Comparison of ENCODE assay signal across 24 cellular contexts in genomic region chr2:56287508-56287907, GRCh38.
DNase-seq lines count a peak whose midpoint lies in the region; ATAC-seq and TF ChIP-seq lines count a peak whose summit lies in the region.
"Had no signal": no experiment of that assay in that cellular context is flagged by ENCODE, and none has a peak within 500 bp of the region (broad histone marks: within the 10 kb centered on the region; RNA-seq: fewer than 3 reads in every experiment).

No MANE protein-coding gene starts in this region.

- peak overlapping the region; percentile 60 for H3K4me3 Mint-ChIP-seq in HFFc6
- H3K4me3 Mint-ChIP-seq in nephron progenitor cell: no peak overlapping the region
- H3K4me3 Mint-ChIP-seq in CD4-positive, alpha-beta T cell: no peak overlapping the region
- H3K4me3 Mint-ChIP-seq: activated CD4-positive, alpha-beta T cell treated with anti-CD3 and anti-CD28 coated beads, Interleukin-2, amount 10 ng/mL, durations not matched to agents 7 days and 5 days; activated naive CD4-positive, alpha-beta T cell treated with anti-CD3 and anti-CD28 coated beads for 36 hours; CD4-positive, alpha-beta memory T cell; endodermal cell had no signal

- H3K27me3 Mint-ChIP-seq in HFFc6 (ENCODE audit: insufficient read depth) (no peaks in the 10 kb centered on the region), nephron progenitor cell (ENCODE audit: low read depth, poor library complexity) (no peaks in the 10 kb centered on the region)
- no peaks in the 10 kb centered on the region for H3K27me3 Mint-ChIP-seq in CD4-positive, alpha-beta T cell
- H3K27me3 Mint-ChIP-seq: activated CD4-positive, alpha-beta T cell treated with anti-CD3 and anti-CD28 coated beads, Interleukin-2, amount 10 ng/mL, durations not matched to agents 7 days and 5 days; CD4-positive, alpha-beta memory T cell had no signal

- peaks cover 3% of the 10 kb centered on the region for H3K9me3 ChIP-seq in adipocyte (ENCODE audit: control insufficient read depth, low read length)
- no peaks in the 10 kb centered on the region for H3K9me3 ChIP-seq in CD4-positive, alpha-beta T cell (ENCODE audit: control insufficient read depth, low read length)
- H3K9me3 ChIP-seq: colonic mucosa had no signal

- CTCF ChIA-PET in CD4-positive, alpha-beta T cell (lab: Charles Lee): no interaction called here

- H3K4me3 ChIP-seq in adipocyte (ENCODE audit: low read length): no peak overlapping the region
- H3K4me3 ChIP-seq: colonic mucosa, stomach had no signal

- H3K27me3 ChIP-seq in adipocyte (replicated peaks; ENCODE audit: control insufficient read depth, insufficient read depth, low read length): no peaks in the 10 kb centered on the region
- no peaks in the 10 kb centered on the region for H3K27me3 ChIP-seq in CD4-positive, alpha-beta T cell (ENCODE audit: control insufficient read depth, insufficient read depth, low read length)
- H3K27me3 ChIP-seq: colonic mucosa, stomach had no signal

- intact Hi-C loops in CD4-positive, alpha-beta T cell (cut with DNase I, micrococcal nuclease): no loop called here

- H3K9me3 Mint-ChIP-seq in HFFc6 (no peaks in the 10 kb centered on the region), nephron progenitor cell (peaks cover 9% of the 10 kb centered on the region)
- H3K9me3 Mint-ChIP-seq in CD4-positive, alpha-beta T cell: peaks cover 10% of the 10 kb centered on the region
- H3K9me3 Mint-ChIP-seq: activated CD4-positive, alpha-beta T cell treated with anti-CD3 and anti-CD28 coated beads, Interleukin-2, amount 10 ng/mL, durations not matched to agents 7 days and 5 days had no signal

- H3K27ac Mint-ChIP-seq in HFFc6 (peak overlapping the region; percentile 91), nephron progenitor cell (peak overlapping the region; percentile 64)
- no peak overlapping the region for H3K27ac Mint-ChIP-seq in CD4-positive, alpha-beta T cell
- H3K27ac Mint-ChIP-seq: activated CD4-positive, alpha-beta T cell treated with anti-CD3 and anti-CD28 coated beads, Interleukin-2, amount 10 ng/mL, durations not matched to agents 7 days and 5 days; activated naive CD4-positive, alpha-beta T cell treated with anti-CD3 and anti-CD28 coated beads for 36 hours; CD4-positive, alpha-beta memory T cell; endodermal cell had no signal

- peaks cover 5% of the 10 kb centered on the region for H3K4me1 ChIP-seq in adipocyte (ENCODE audit: control insufficient read depth, insufficient read depth, low read length)
- H3K4me1 ChIP-seq: colonic mucosa, parathyroid adenoma, stomach had no signal

- POLR2A ChIA-PET in CD4-positive, alpha-beta T cell (lab: Charles Lee): no interaction called here

- TF ChIP-seq CTCF in HFFc6 (IDR thresholded peaks at IDR 0.05) (no peak), nephron progenitor cell (IDR thresholded peaks at IDR 0.05) (no peak)
- TF ChIP-seq CTCF in CD4-positive, alpha-beta T cell (IDR thresholded peaks at IDR 0.05): no peak

- peak; percentile 12 for DNase-seq in ELR (ENCODE audit: low read depth)
- no peak for DNase-seq in HFFc6
- peak; percentile 24 for DNase-seq in adipocyte (ENCODE audit: low read depth)
- no peak for DNase-seq in nephron progenitor cell
- DNase-seq in NCI-H748 treated with DMSO at 0.1 percent for 48 hours (lab: John Stamatoyannopoulos, UW): no peak
- no peak for DNase-seq in CD4-positive, alpha-beta T cell
- no peak for DNase-seq in NCI-H774 (lab: John Stamatoyannopoulos, UW)
- DNase-seq: activated CD4-positive, alpha-beta T cell treated with anti-CD3 and anti-CD28 coated beads, Interleukin-2, amount 10 ng/mL, durations not matched to agents 7 days and 5 days; activated naive CD4-positive, alpha-beta T cell treated with anti-CD3 and anti-CD28 coated beads for 36 hours; amniotic stem cell; CD4-positive, alpha-beta memory T cell; colonic mucosa; endodermal cell; IMR-90; islet precursor cell; NCI-H1436; NCI-H2171; NCI-H526 treated with DMSO at 0.1 percent for 48 hours; stomach; T1000; trophoblast cell had no signal

- H3K36me3 Mint-ChIP-seq in HFFc6 (ENCODE audit: low read depth) (peaks cover 9% of the 10 kb centered on the region), nephron progenitor cell (ENCODE audit: low read depth) (no peaks in the 10 kb centered on the region)
- H3K36me3 Mint-ChIP-seq in CD4-positive, alpha-beta T cell (ENCODE audit: low read depth): no peaks in the 10 kb centered on the region
- H3K36me3 Mint-ChIP-seq: CD4-positive, alpha-beta memory T cell had no signal

- no peak overlapping the region for H3K27ac ChIP-seq in CD4-positive, alpha-beta T cell (ENCODE audit: low read depth, low read length)
- H3K27ac ChIP-seq: colonic mucosa, parathyroid adenoma, stomach had no signal

- H3K36me3 ChIP-seq in adipocyte (ENCODE audit: control insufficient read depth, insufficient read depth, low read length, severe bottlenecking): no peaks in the 10 kb centered on the region
- H3K36me3 ChIP-seq: colonic mucosa, stomach had no signal

- H3K4me1 Mint-ChIP-seq in HFFc6 (ENCODE audit: low read depth): peaks cover 86% of the 10 kb centered on the region
- peaks cover 12% of the 10 kb centered on the region for H3K4me1 Mint-ChIP-seq in nephron progenitor cell
- no peaks in the 10 kb centered on the region for H3K4me1 Mint-ChIP-seq in CD4-positive, alpha-beta T cell (ENCODE audit: low read depth)
- H3K4me1 Mint-ChIP-seq: activated CD4-positive, alpha-beta T cell treated with anti-CD3 and anti-CD28 coated beads, Interleukin-2, amount 10 ng/mL, durations not matched to agents 7 days and 5 days; CD4-positive, alpha-beta memory T cell had no signal

- no peak overlapping the region for H3K9ac ChIP-seq in adipocyte (ENCODE audit: low read length)
- H3K9ac ChIP-seq: parathyroid adenoma had no signal

- ATAC-seq in HG02970 (IDR thresholded peaks at IDR 0.05; ENCODE audit: low FRiP score, unreplicated experiment): no peak
- no peak for ATAC-seq in CD4-positive, alpha-beta T cell (ENCODE audit: poor library complexity)
- ATAC-seq: sciatic nerve had no signal

Comparison
In these comparisons a context has a peak if more than half of its experiments do, and no peak if none do; other contexts are left out.
1. DNase-seq: peak in ELR (single experiment) and adipocyte (single experiment); none in HFFc6 (single experiment), nephron progenitor cell (single experiment), NCI-H748 treated with DMSO at 0.1 percent for 48 hours (single experiment), CD4-positive, alpha-beta T cell (0 of 10) and NCI-H774 (single experiment).